8 cellular contexts compared by ENCODE assay signal in the genomic region with DNA sequence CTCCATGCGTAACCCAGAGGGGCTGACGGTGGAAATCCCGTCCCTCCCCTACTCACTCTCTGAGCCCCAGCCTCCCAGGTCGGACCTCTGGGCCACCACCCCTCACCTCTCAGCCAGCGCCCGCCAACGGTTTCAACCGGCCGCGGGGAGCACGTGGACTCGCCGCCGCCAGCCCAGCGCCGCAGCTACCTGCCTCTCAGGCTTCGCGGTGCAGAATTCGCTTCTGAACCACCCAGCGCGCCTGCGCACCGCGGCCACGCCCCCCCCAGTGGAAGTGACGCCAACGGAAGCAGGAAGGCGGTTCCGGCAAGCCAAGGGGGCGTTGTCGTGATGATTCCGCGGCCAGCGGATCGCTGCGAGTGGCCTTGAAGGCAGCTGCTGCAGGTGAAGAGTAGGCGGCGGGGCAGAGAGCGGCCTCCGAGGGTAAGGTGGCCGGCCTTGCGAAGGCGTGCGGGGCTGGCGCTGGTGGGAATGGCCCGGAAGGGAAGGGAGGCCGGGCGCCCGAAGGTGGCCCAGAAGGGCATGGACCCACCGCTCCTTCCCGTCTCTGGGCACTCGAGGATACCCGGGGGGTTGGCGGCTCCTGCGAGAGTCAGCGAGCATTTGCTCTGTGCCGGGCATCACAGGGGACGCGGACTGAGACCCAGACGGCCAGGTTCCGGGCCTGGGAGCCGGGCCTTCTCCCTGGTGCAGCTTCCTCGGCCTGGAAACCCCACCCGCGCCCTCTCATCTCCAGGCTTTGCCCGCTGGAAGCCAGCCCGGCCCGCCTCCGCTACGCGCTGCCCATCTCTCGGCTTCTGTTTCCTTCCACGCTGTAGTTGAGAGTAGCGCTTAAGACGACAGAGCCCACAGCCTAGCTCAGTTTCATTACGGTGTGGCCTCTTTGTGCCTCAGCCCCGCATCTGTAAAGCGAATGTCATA. TPM values are rescaled to one million over a fixed set of nuclear protein-coding genes. Genes with fewer than 3 reads are reported as not detected.
DNase-seq lines count a peak whose midpoint lies in the region; ATAC-seq and TF ChIP-seq lines count a peak whose summit lies in the region.

A gene with protein sequence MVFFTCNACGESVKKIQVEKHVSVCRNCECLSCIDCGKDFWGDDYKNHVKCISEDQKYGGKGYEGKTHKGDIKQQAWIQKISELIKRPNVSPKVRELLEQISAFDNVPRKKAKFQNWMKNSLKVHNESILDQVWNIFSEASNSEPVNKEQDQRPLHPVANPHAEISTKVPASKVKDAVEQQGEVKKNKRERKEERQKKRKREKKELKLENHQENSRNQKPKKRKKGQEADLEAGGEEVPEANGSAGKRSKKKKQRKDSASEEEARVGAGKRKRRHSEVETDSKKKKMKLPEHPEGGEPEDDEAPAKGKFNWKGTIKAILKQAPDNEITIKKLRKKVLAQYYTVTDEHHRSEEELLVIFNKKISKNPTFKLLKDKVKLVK (minus strand): TSS at position 225 of the 921 bp plus-strand sequence. CDS start 6,412 bp downstream, outside the sequence.
A gene with protein sequence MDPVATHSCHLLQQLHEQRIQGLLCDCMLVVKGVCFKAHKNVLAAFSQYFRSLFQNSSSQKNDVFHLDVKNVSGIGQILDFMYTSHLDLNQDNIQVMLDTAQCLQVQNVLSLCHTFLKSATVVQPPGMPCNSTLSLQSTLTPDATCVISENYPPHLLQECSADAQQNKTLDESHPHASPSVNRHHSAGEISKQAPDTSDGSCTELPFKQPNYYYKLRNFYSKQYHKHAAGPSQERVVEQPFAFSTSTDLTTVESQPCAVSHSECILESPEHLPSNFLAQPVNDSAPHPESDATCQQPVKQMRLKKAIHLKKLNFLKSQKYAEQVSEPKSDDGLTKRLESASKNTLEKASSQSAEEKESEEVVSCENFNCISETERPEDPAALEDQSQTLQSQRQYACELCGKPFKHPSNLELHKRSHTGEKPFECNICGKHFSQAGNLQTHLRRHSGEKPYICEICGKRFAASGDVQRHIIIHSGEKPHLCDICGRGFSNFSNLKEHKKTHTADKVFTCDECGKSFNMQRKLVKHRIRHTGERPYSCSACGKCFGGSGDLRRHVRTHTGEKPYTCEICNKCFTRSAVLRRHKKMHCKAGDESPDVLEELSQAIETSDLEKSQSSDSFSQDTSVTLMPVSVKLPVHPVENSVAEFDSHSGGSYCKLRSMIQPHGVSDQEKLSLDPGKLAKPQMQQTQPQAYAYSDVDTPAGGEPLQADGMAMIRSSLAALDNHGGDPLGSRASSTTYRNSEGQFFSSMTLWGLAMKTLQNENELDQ (plus strand): TSS at position 322 of the 921 bp plus-strand sequence. CDS start 9,695 bp downstream, outside the sequence.

- 0 to 1% methylated on average over 19 to 30 of the region's 78 CpGs for WGBS in esophagus squamous epithelium, 2 donors

- H3K4me1 Mint-ChIP-seq in IgD-negative memory B cell = peaks cover 15 to 31% (median 31%) of the 10 kb centered on the region in 3 donors
- H3K4me1 Mint-ChIP-seq in activated T-cell treated with anti-CD3 and anti-CD28 coated beads, Interleukin-2, amount 50 U/mL, for 72 hours (ENCODE audit: low read depth) = peaks cover 47% of the 10 kb centered on the region

- peak within 1 kb of the TSS; percentile 95 to 99 (median 98) for H3K4me3 Mint-ChIP-seq in IgD-negative memory B cell
- peak within 1 kb of the TSS; percentile 95 to 97 for H3K4me3 Mint-ChIP-seq in activated T-cell treated with anti-CD3 and anti-CD28 coated beads, Interleukin-2, amount 50 U/mL, for 72 hours

- H3K4me1 ChIP-seq in PC-9 (replicated peaks; ENCODE audit: insufficient read depth) (peaks cover 12% of the 10 kb centered on the region), esophagus squamous epithelium (peaks cover 10 to 39% (median 20%) of the 10 kb centered on the region in 3 donors)

- H3K4me2 ChIP-seq in PC-9 = peak within 1 kb of the TSS; percentile 90

- CTCF ChIA-PET in PC-9 (lab: Charles Lee) = no interaction called here

- peak within 1 kb of the TSS; percentile 75 to 92 (median 83) for H3K27ac Mint-ChIP-seq in IgD-negative memory B cell
- H3K27ac Mint-ChIP-seq in activated T-cell treated with anti-CD3 and anti-CD28 coated beads, Interleukin-2, amount 50 U/mL, for 72 hours = peak within 1 kb of the TSS; percentile 66

- no peaks in the 10 kb centered on the region for H3K27me3 Mint-ChIP-seq in IgD-negative memory B cell
- H3K27me3 Mint-ChIP-seq in activated T-cell treated with anti-CD3 and anti-CD28 coated beads, Interleukin-2, amount 50 U/mL, for 72 hours (ENCODE audit: low read depth) = no peaks in the 10 kb centered on the region

- TF ChIP-seq CTCF in PC-9 (conservative IDR thresholded peaks at IDR 0.05) (no peak), esophagus squamous epithelium (IDR thresholded peaks at IDR 0.05) (no peak)

- peak within 1 kb of the TSS; percentile 73 for H3K4me3 ChIP-seq in PC-9
- peak within 1 kb of the TSS; percentile 78 to 97 (median 94) for H3K4me3 ChIP-seq in esophagus squamous epithelium

- no TSS peak for BruUV-seq in PC-9 (replicated peaks; lab: Mats Ljungman, UMichigan)

- intact Hi-C loops in PC-9 (cut with micrococcal nuclease; ENCODE audit: unreplicated experiment) = loop anchor here (2.0 kb wide), 1 partner anchor 41 kb away; the partner anchor contains the start of gene TMEM128
- intact Hi-C loops in esophagus squamous epithelium (cut with DNase I) = no loop called here

- H3K9me3 Mint-ChIP-seq in IgD-negative memory B cell = no peaks in the 10 kb centered on the region
- H3K9me3 Mint-ChIP-seq in activated T-cell treated with anti-CD3 and anti-CD28 coated beads, Interleukin-2, amount 50 U/mL, for 72 hours = no peaks in the 10 kb centered on the region

- no peaks in the 10 kb centered on the region for H3K36me3 ChIP-seq in PC-9 (ENCODE audit: low read depth)
- H3K36me3 ChIP-seq in esophagus squamous epithelium = peaks cover 0 to 20% (median 0%) of the 10 kb centered on the region in 3 donors

- H3K27me3 ChIP-seq in PC-9 (ENCODE audit: insufficient read depth, low read depth) = no peaks in the 10 kb centered on the region
- H3K27me3 ChIP-seq in esophagus squamous epithelium = no peaks in the 10 kb centered on the region

- ATAC-seq in GM21529 (IDR thresholded peaks at IDR 0.05; ENCODE audit: unreplicated experiment) = peak; percentile 91
- ATAC-seq in activated T-cell treated with anti-CD3 and anti-CD28 coated beads, Interleukin-2, amount 50 U/mL, for 72 hours (replicated peaks in 1 of 2) = peak; percentile 94 to 96

- peak within 1 kb of the TSS; percentile 72 for H2AFZ ChIP-seq in PC-9

- H3F3A ChIP-seq in PC-9 (ENCODE audit: insufficient read depth, low read depth) = no peaks in the 10 kb centered on the region

- peaks cover 7% of the 10 kb centered on the region for H3K36me3 Mint-ChIP-seq in IgD-negative memory B cell
- peaks cover 0 to 4% of the 10 kb centered on the region in 2 donors for H3K36me3 Mint-ChIP-seq in activated T-cell treated with anti-CD3 and anti-CD28 coated beads, Interleukin-2, amount 50 U/mL, for 72 hours (ENCODE audit: insufficient read depth in 2 of 2)

- no peaks in the 10 kb centered on the region for H3K9me2 ChIP-seq in PC-9 (ENCODE audit: insufficient read depth)

- H3K9me3 ChIP-seq in PC-9 (ENCODE audit: insufficient read depth, low read depth) (no peaks in the 10 kb centered on the region), esophagus squamous epithelium (no peaks in the 10 kb centered on the region)

- peaks cover 65% of the 10 kb centered on the region for H3K79me2 ChIP-seq in PC-9 (ENCODE audit: low read depth)

- TF ChIP-seq POLR2A in esophagus squamous epithelium (IDR thresholded peaks at IDR 0.05) = peak in 3 of 4 donors; percentile 50 to 77 (median 75)

- H3K27ac ChIP-seq in PC-9 = no peak within 1 kb of the TSS
- peak within 1 kb of the TSS; percentile 80 to 93 (median 90) for H3K27ac ChIP-seq in esophagus squamous epithelium

- H4K20me1 ChIP-seq in PC-9 (ENCODE audit: insufficient read depth) = no peaks in the 10 kb centered on the region

- POLR2A ChIA-PET in PC-9 (lab: Charles Lee; ENCODE audit: unreplicated experiment) = interaction anchor here (0.6 to 0.7 kb wide), 2 partner anchors 699 to 810 kb away, joined by 3 read pairs; no protein-coding TSS in a partner anchor

- DNase-seq in DMS53 treated with DMSO at 0.1 percent for 48 hours (lab: John Stamatoyannopoulos, UW; ENCODE audit: unreplicated experiment) (peak; percentile 95), PC-9 (peak; percentile 85 to 96), esophagus squamous epithelium (lab: John Stamatoyannopoulos, UW) (peak; percentile 47), myocyte (ENCODE audit: low read depth) (peak; percentile 92)
- peak; percentile 97 to 99 for DNase-seq in activated T-cell treated with anti-CD3 and anti-CD28 coated beads, Interleukin-2, amount 50 U/mL, for 72 hours
- peak; percentile 94 for DNase-seq in stimulated activated CD8-positive, alpha-beta memory T cell treated with anti-CD3 and anti-CD28 coated beads, Interleukin-7, amount 100 ng/mL, for 24 hours (ENCODE audit: low read depth)

RNA-seq across cellular contexts. Expression of the first gene that starts in this region (rescaled TPM):
- 18.9 TPM for polyA plus RNA-seq in IgD-negative memory B cell
- 10.2 and 15.7 TPM in 2 replicates for total RNA-seq in PC-9 (2021)
- 10 to 100 TPM; 25.5 to 41.0 TPM for total RNA-seq in activated T-cell treated with anti-CD3 and anti-CD28 coated beads, Interleukin-2, amount 50 U/mL, for 72 hours
- total RNA-seq in esophagus squamous epithelium = 10 to 100 TPM in 3 of 4 donors, 1 to 10 TPM in 1; 9.1 to 35.7 (median 22.0) TPM
- 17.5 and 21.6 TPM in 2 replicates for total RNA-seq in myocyte
- polyA plus RNA-seq in myocyte (2012) = 6.6 TPM

RNA-seq across cellular contexts. Expression of the second gene that starts in this region (rescaled TPM):
- polyA plus RNA-seq in IgD-negative memory B cell = 7.8 TPM
- 4.6 and 5.3 TPM in 2 replicates for total RNA-seq in PC-9 (2021)
- 1 to 10 TPM; 6.4 to 8.2 TPM for total RNA-seq in activated T-cell treated with anti-CD3 and anti-CD28 coated beads, Interleukin-2, amount 50 U/mL, for 72 hours
- total RNA-seq in esophagus squamous epithelium = 1 to 10 TPM; 1.7 to 6.3 (median 4.4) TPM
- total RNA-seq in myocyte = 2.2 and 8.7 TPM in 2 replicates
- polyA plus RNA-seq in myocyte (2012) = 2.8 TPM

Comparison
In these comparisons a context has a peak if more than half of its experiments do, and no peak if none do; other contexts are left out.
1. DNase-seq: peak in every context shown above with its lines; median percentile 98 in activated T-cell treated with anti-CD3 and anti-CD28 coated beads, Interleukin-2, amount 50 U/mL, for 72 hours; 95 in DMS53 treated with DMSO at 0.1 percent for 48 hours; 94 in stimulated activated CD8-positive, alpha-beta memory T cell treated with anti-CD3 and anti-CD28 coated beads, Interleukin-7, amount 100 ng/mL, for 24 hours; 92 in myocyte; 90 in PC-9; 47 in esophagus squamous epithelium.